16 cellular contexts compared by ENCODE assay signal in the genomic region with DNA sequence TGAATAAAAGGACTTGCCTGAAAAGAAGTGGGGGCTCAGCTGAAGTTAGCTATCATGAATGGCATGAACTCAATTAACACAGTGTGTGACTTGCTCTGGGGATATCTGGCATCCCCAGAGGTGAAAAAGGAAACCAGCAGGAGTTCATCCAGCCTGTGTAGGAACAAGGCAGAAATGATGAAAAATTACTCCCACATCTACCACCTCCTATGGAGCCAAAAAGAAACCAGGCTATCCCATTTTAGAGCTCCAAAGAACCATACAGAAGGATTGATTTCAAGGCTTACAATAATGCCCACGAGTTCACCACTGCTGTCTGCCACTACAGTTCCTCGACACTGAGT. TPM values are rescaled to one million over a fixed set of nuclear protein-coding genes. Genes with fewer than 3 reads are reported as not detected.
DNase-seq lines count a peak whose midpoint lies in the region; ATAC-seq, FAIRE-seq and TF ChIP-seq lines count a peak whose summit lies in the region.
"Had no signal": no experiment of that assay in that cellular context is flagged by ENCODE, and none has a peak within 500 bp of the region (broad histone marks: within the 10 kb centered on the region; RNA-seq: fewer than 3 reads in every experiment).

No MANE protein-coding gene starts in this region.

- ATAC-seq in A549 (0 out of 6 replicates have a peak, but pooled peaks of 1 of the 2 experiments have one; percentile 48), memory B cell (ENCODE audit: low read depth) (no peak)

- peak overlapping the region; percentile 44 to 46; a peak in 5 of 6 replicates for H3K27ac ChIP-seq in A549

- H3K4me1 Mint-ChIP-seq in HFFc6 (ENCODE audit: low read depth) (peaks cover 54% of the 10 kb centered on the region), brain (peaks cover 55% of the 10 kb centered on the region), memory B cell (peaks cover 22% of the 10 kb centered on the region)

- 82% methylated on average over 2 of the region's 2 CpGs for WGBS in A549 (ENCODE audit: missing lambda C conversion rate)

- H3K4me1 ChIP-seq in A549, result peaks cover 37% of the 10 kb centered on the region

- peak overlapping the region; percentile 81 for H3K27ac Mint-ChIP-seq in HFFc6
- peak overlapping the region in 4 of 5 experiments; percentile 12 to 87 (median 53) for H3K27ac Mint-ChIP-seq in brain
- peak overlapping the region; percentile 66 for H3K27ac Mint-ChIP-seq in memory B cell

- no peaks in the 10 kb centered on the region for H3K36me3 Mint-ChIP-seq in HFFc6 (ENCODE audit: low read depth)
- H3K36me3 Mint-ChIP-seq in brain, result peaks cover 33% of the 10 kb centered on the region
- H3K36me3 Mint-ChIP-seq in memory B cell, result peaks cover 6% of the 10 kb centered on the region

- no peak for TF ChIP-seq RAD21 in A549 (conservative IDR thresholded peaks at IDR 0.05 in 1 of 2, IDR thresholded peaks at IDR 0.05 in 1 of 2)

- DNase-seq in A549 (ENCODE audit: low read depth in 1 of 2, low spot score in 1 of 2), result no peak
- no peak for DNase-seq in HFFc6
- no peak for DNase-seq in memory B cell (ENCODE audit: low spot score in 2 of 2)
- DNase-seq in RKO (ENCODE audit: low spot score), result no peak
- DNase-seq in ecto neural progenitor cell (ENCODE audit: low spot score), result no peak
- no peak for DNase-seq in GOT3 (lab: John Stamatoyannopoulos, UW)
- no peak for DNase-seq in NCI-H1436 (lab: John Stamatoyannopoulos, UW)
- DNase-seq: activated naive CD4-positive, alpha-beta T cell treated with Interleukin-2 at 50 U/mL for 16 hours; AML-193; caudate nucleus; hippocampal formation; left cardiac atrium had no signal

- H3K4me2 ChIP-seq in A549, result peak overlapping the region; percentile 31

- H3K9me3 ChIP-seq in A549, result no peaks in the 10 kb centered on the region

- TF ChIP-seq EP300 in A549 (IDR thresholded peaks at IDR 0.05), result no peak

- CTCF ChIA-PET in A549 (lab: Yijun Ruan, JAX), result interaction anchor here (0.8 to 2.8 kb wide), 3 partner anchors 9 to 12 kb away, joined by 3 to 17 read pairs (median 3); no protein-coding TSS in a partner anchor

- H3K4me3 Mint-ChIP-seq in HFFc6 (peak overlapping the region; percentile 63; the same call in 1 of the 2 replicates), brain (no peak overlapping the region), memory B cell (no peak overlapping the region)
- H3K4me3 Mint-ChIP-seq: nephron had no signal

- H3K9me3 Mint-ChIP-seq in HFFc6, result no peaks in the 10 kb centered on the region
- H3K9me3 Mint-ChIP-seq in brain, result no peaks in the 10 kb centered on the region
- no peaks in the 10 kb centered on the region for H3K9me3 Mint-ChIP-seq in memory B cell
- H3K9me3 Mint-ChIP-seq: nephron had no signal

- POLR2A ChIA-PET in A549 (lab: Yijun Ruan, JAX), result no interaction called here

- TF ChIP-seq POLR2A in A549 (IDR thresholded peaks at IDR 0.05; ENCODE audit: low read length), result no peak

- H3K4me3 ChIP-seq in A549, result no peak overlapping the region
- H3K4me3 ChIP-seq: skin epidermis had no signal

- FAIRE-seq in A549 (lab: Jason Lieb, UNC), result no peak
- FAIRE-seq: endothelial cell of umbilical vein had no signal

- H3K27me3 Mint-ChIP-seq in HFFc6 (ENCODE audit: insufficient read depth) (no peaks in the 10 kb centered on the region; the same call in 1 of the 2 replicates), brain (no peaks in the 10 kb centered on the region), memory B cell (no peaks in the 10 kb centered on the region)

- TF ChIP-seq CTCF in A549 (IDR thresholded peaks at IDR 0.05), result no peak
- TF ChIP-seq CTCF in HFFc6 (IDR thresholded peaks at IDR 0.05), result peak; percentile 19
- no peak for TF ChIP-seq CTCF in brain (conservative IDR thresholded peaks at IDR 0.05)

TF ChIP-seq in A549, 52 proteins besides CTCF, POLR2A, EP300 and RAD21:
- TF ChIP-seq NPAS2 (CRISPR knock-in tag; IDR thresholded peaks at IDR 0.05; ENCODE audit: borderline replicate concordance) (no peak), ESRRA (IDR thresholded peaks at IDR 0.05; ENCODE audit: borderline replicate concordance, low read length) (no peak), CBX2 (IDR thresholded peaks at IDR 0.05; ENCODE audit: borderline replicate concordance, low read depth) (no peak), RFX5 (IDR thresholded peaks at IDR 0.05) (no peak), POLR2AphosphoS2 (conservative IDR thresholded peaks at IDR 0.05; ENCODE audit: low read length) (no peak), CBX8 (IDR thresholded peaks at IDR 0.05) (no peak), NR3C1 (IDR thresholded peaks at IDR 0.05) (no peak), USF2 (IDR thresholded peaks at IDR 0.05) (no peak), SREBF2 (IDR thresholded peaks at IDR 0.05) (no peak), ZC3H11A (IDR thresholded peaks at IDR 0.05) (no peak), EHF (CRISPR knock-in tag; IDR thresholded peaks at IDR 0.05) (no peak), NFE2L2 (conservative IDR thresholded peaks at IDR 0.05; ENCODE audit: low read length) (no peak), ZFP36 (IDR thresholded peaks at IDR 0.05; ENCODE audit: borderline replicate concordance, partially characterized antibody) (no peak), PHF8 (IDR thresholded peaks at IDR 0.05; ENCODE audit: borderline replicate concordance, low read depth) (no peak), MAX (IDR thresholded peaks at IDR 0.05) (no peak), TFCP2L1 (CRISPR knock-in tag; IDR thresholded peaks at IDR 0.05) (no peak), BHLHE40 (IDR thresholded peaks at IDR 0.05; ENCODE audit: low read depth, low read length) (no peak)

RNA-seq across cellular contexts. Expression of gene TP53BP2, which starts 25.3 kb away (rescaled TPM):
- polyA plus RNA-seq in A549 (2011; rRNA removed) (33.0 and 33.5 TPM in 2 replicates), A549 (2017; fragmentation: RNase III; extraction: RNeasy Plus Mini Kit Qiagen cat#74134 plus additional on column Dnase treatment) (14.0 to 14.4 TPM (median 14.3 TPM) in 3 replicates), brain (ENCODE audit: insufficient read depth, low read depth, low replicate concordance) (50.6 TPM)
- polyA plus RNA-seq in A549 (2012; cell fraction: cytosol; rRNA removed), result 8.6 and 10.6 TPM in 2 replicates
- polyA plus RNA-seq in A549 (2012; cell fraction: nucleus; rRNA removed), result 9.4 and 12.5 TPM in 2 replicates
- 61.5 and 62.0 TPM in 2 replicates for polyA minus RNA-seq in A549 (2011; rRNA and poly(A)+ RNA removed)
- 10 to 100 TPM; 21.6 to 30.1 (median 26.4) TPM for total RNA-seq in HFFc6 (2021; fragmentation: NEBNext Ultra II Directional; extraction: Animal tissue kit (Norgen Biotek cat#: 25700))
